Comparison of ENCODE assay signal across 15 cellular contexts in the genomic region with DNA sequence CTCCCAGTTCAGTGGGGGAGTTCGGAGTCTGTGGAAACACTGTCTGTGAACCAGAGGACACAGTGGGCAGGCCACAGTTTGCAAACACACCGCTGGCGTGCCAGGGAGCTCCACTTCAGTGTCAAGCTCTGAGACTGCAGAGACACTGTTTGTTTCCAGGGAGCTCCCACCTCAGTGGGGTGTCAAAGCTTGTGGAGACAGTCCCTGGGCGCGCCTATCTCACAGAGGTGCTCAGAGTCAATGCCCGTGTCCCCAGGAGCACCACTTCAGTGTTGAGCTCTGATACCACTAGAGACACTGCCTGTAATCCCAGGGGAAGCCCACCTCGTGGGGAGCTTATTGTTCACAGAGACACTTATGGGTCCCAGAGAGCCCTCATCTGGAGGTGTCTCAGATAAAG. TPM values are rescaled to one million over a fixed set of nuclear protein-coding genes. Genes with fewer than 3 reads are reported as not detected.
DNase-seq lines count a peak whose midpoint lies in the region; ATAC-seq, FAIRE-seq and TF ChIP-seq lines count a peak whose summit lies in the region.
"Had no signal": no experiment of that assay in that cellular context is flagged by ENCODE, and none has a peak within 500 bp of the region (broad histone marks: within the 10 kb centered on the region; RNA-seq: fewer than 3 reads in every experiment).

No MANE protein-coding gene starts in this region.

- H3K9me1 ChIP-seq in K562 (ENCODE audit: control insufficient read depth, insufficient read depth, low read length): no peaks in the 10 kb centered on the region

- peaks cover 79% of the 10 kb centered on the region for H3K36me3 Mint-ChIP-seq in activated CD8-positive, alpha-beta memory T cell treated with anti-CD3 and anti-CD28 coated beads, Interleukin-2, amount 10 ng/mL, durations not matched to agents 7 days and 5 days
- peaks cover 99% of the 10 kb centered on the region for H3K36me3 Mint-ChIP-seq in stimulated activated effector memory CD8-positive, alpha-beta T cell treated with anti-CD3 and anti-CD28 coated beads, Interleukin-12 subunit alpha, Interleukin-12 subunit beta, amount 100 ng/mL, for 72 hours

- no peak for TF ChIP-seq EP300 in K562 (IDR thresholded peaks at IDR 0.05; ENCODE audit: low read length)

- BruUV-seq in K562 (replicated peaks; lab: Mats Ljungman, UMichigan): no TSS peak

- no peaks in the 10 kb centered on the region for H3K9me3 Mint-ChIP-seq in activated CD8-positive, alpha-beta memory T cell treated with anti-CD3 and anti-CD28 coated beads, Interleukin-2, amount 10 ng/mL, durations not matched to agents 7 days and 5 days (ENCODE audit: low read depth)
- no peaks in the 10 kb centered on the region for H3K9me3 Mint-ChIP-seq in stimulated activated effector memory CD8-positive, alpha-beta T cell treated with anti-CD3 and anti-CD28 coated beads, Interleukin-12 subunit alpha, Interleukin-12 subunit beta, amount 100 ng/mL, for 72 hours

- FAIRE-seq in K562 (lab: Jason Lieb, UNC): peak; percentile 65
- FAIRE-seq: TTC549 had no signal

- peaks cover 26 to 59% of the 10 kb centered on the region in 2 experiments; a peak in 4 of 5 replicates for H3K4me1 ChIP-seq in K562 (replicated peaks in 1 of 2; ENCODE audit: control insufficient read depth in 2 of 2, insufficient read depth in 2 of 2, low read length in 2 of 2)

- intact Hi-C loops in K562 (cut with micrococcal nuclease): loop anchor here (5.0 to 10.0 kb wide), 2 partner anchors 100 to 288 kb away; no protein-coding TSS in a partner anchor

- no peaks in the 10 kb centered on the region for H3K79me2 ChIP-seq in K562 (ENCODE audit: control insufficient read depth, insufficient read depth, low read length)

- WGBS in K562 (ENCODE audit: insufficient coverage, low coverage, missing lambda C conversion rate): 47% methylated on average over 7 of the region's 7 CpGs

- peak overlapping the region in 1 of 2 experiments; percentile 30; a peak in 2 of 4 replicates for H3K9ac ChIP-seq in K562 (ENCODE audit: insufficient read depth in 1 of 2, low read depth in 2 of 2, low read length in 2 of 2)

- peak overlapping the region; percentile 86 for H3K27ac Mint-ChIP-seq in activated CD8-positive, alpha-beta memory T cell treated with anti-CD3 and anti-CD28 coated beads, Interleukin-2, amount 10 ng/mL, durations not matched to agents 7 days and 5 days
- H3K27ac Mint-ChIP-seq in stimulated activated effector memory CD8-positive, alpha-beta T cell treated with anti-CD3 and anti-CD28 coated beads, Interleukin-12 subunit alpha, Interleukin-12 subunit beta, amount 100 ng/mL, for 72 hours: peak overlapping the region; percentile 99

- no peak for TF ChIP-seq POLR2A in K562 (conservative IDR thresholded peaks at IDR 0.05)

- no peak for DNase-seq in activated CD8-positive, alpha-beta memory T cell treated with anti-CD3 and anti-CD28 coated beads, Interleukin-2, amount 10 ng/mL, durations not matched to agents 7 days and 5 days
- DNase-seq in activated CD8-positive, alpha-beta memory T cell treated with anti-CD3 and anti-CD28 coated beads, Interleukin-2, amount 50 U/mL, for 48 hours: no peak
- DNase-seq in NCI-H345 (lab: John Stamatoyannopoulos, UW): peak; percentile 96
- DNase-seq in K562 (ENCODE audit: extremely low read depth in 1 of 4, low spot score in 3 of 4): no peak
- DNase-seq in stimulated activated effector memory CD8-positive, alpha-beta T cell treated with anti-CD3 and anti-CD28 coated beads, Interleukin-12 subunit alpha, Interleukin-12 subunit beta, amount 100 ng/mL, for 72 hours (ENCODE audit: low spot score in 2 of 2): no peak
- DNase-seq: ACHN; midbrain; MM.1S; NCI-H2029; sigmoid colon; stimulated activated CD4-positive, alpha-beta T cell treated with anti-CD3 and anti-CD28 coated beads, Interleukin-2, amount 100 ng/mL, for 24 hours had no signal

- no peak for TF ChIP-seq RAD21 in K562 (CRISPR knock-in tag; conservative IDR thresholded peaks at IDR 0.05 in 1 of 2, IDR thresholded peaks at IDR 0.05 in 1 of 2)

- peak overlapping the region; percentile 85; the same call in 1 of the 2 replicates for H2AFZ ChIP-seq in K562 (ENCODE audit: low read depth, low read length)

- POLR2A ChIA-PET in K562 (lab: Yijun Ruan, JAX): interaction anchor here (0.6 to 6.7 kb wide), 16 partner anchors 10 to 178 kb away, joined by 3 to 141 read pairs (median 5); a partner anchor contains a TSS

- ATAC-seq in activated CD8-positive, alpha-beta memory T cell treated with anti-CD3 and anti-CD28 coated beads, Interleukin-2, amount 10 ng/mL, durations not matched to agents 7 days and 5 days: no peak
- ATAC-seq in K562 (no peak), GM21825 (IDR thresholded peaks at IDR 0.05; ENCODE audit: unreplicated experiment) (no peak), HG03280 (IDR thresholded peaks at IDR 0.05; ENCODE audit: unreplicated experiment) (no peak), GM21515 (IDR thresholded peaks at IDR 0.05; ENCODE audit: unreplicated experiment) (no peak)
- ATAC-seq in stimulated activated effector memory CD8-positive, alpha-beta T cell treated with anti-CD3 and anti-CD28 coated beads, Interleukin-12 subunit alpha, Interleukin-12 subunit beta, amount 100 ng/mL, for 72 hours: no peak

- no peaks in the 10 kb centered on the region for H3K27me3 ChIP-seq in K562 (ENCODE audit: control insufficient read depth in 2 of 2, insufficient read depth in 2 of 2, low read length in 2 of 2)
- H3K27me3 ChIP-seq: sigmoid colon had no signal

- H3K36me3 ChIP-seq in K562 (ENCODE audit: control insufficient read depth, insufficient read depth, low read length): 0 out of 3 replicates have a peak, but pooled peaks cover 2% of the 10 kb centered on the region

- no peaks in the 10 kb centered on the region for H3K27me3 Mint-ChIP-seq in activated CD8-positive, alpha-beta memory T cell treated with anti-CD3 and anti-CD28 coated beads, Interleukin-2, amount 10 ng/mL, durations not matched to agents 7 days and 5 days

- CTCF ChIA-PET in activated CD8-positive, alpha-beta memory T cell treated with anti-CD3 and anti-CD28 coated beads, Interleukin-2, amount 10 ng/mL, durations not matched to agents 7 days and 5 days (lab: Charles Lee): interaction anchor here (1.0 to 3.6 kb wide), 16 partner anchors 8 to 176 kb away, joined by 3 to 56 read pairs (median 6); a partner anchor contains a TSS
- CTCF ChIA-PET in K562 (lab: Yijun Ruan, JAX; ENCODE audit: low intra/inter-chr PET ratio): interaction anchor here (2.6 kb wide), 1 partner anchor 162 kb away, joined by 27 read pairs; no protein-coding TSS in a partner anchor

- in situ Hi-C loops in K562 (cut with MboI): no loop called here

- no peaks in the 10 kb centered on the region for H3K9me3 ChIP-seq in K562 (replicated peaks; ENCODE audit: control insufficient read depth, insufficient read depth, low read depth, low read length)
- H3K9me3 ChIP-seq: sigmoid colon had no signal

- H3K4me1 Mint-ChIP-seq in activated CD8-positive, alpha-beta memory T cell treated with anti-CD3 and anti-CD28 coated beads, Interleukin-2, amount 10 ng/mL, durations not matched to agents 7 days and 5 days: peaks cover 53% of the 10 kb centered on the region
- peaks cover 55% of the 10 kb centered on the region for H3K4me1 Mint-ChIP-seq in stimulated activated effector memory CD8-positive, alpha-beta T cell treated with anti-CD3 and anti-CD28 coated beads, Interleukin-12 subunit alpha, Interleukin-12 subunit beta, amount 100 ng/mL, for 72 hours

- no peak overlapping the region; the same call in 2 of the 3 replicates for H3K27ac ChIP-seq in K562 (ENCODE audit: extremely low read depth, low read depth, low read length)
- H3K27ac ChIP-seq: sigmoid colon had no signal

- no peaks in the 10 kb centered on the region for H4K20me1 ChIP-seq in K562 (replicated peaks; ENCODE audit: control insufficient read depth, insufficient read depth, low read length)

- H3K4me2 ChIP-seq in K562 (ENCODE audit: insufficient read depth, low read length): no peak overlapping the region

- H3K4me3 ChIP-seq in K562: no peak overlapping the region
- H3K4me3 ChIP-seq: sigmoid colon had no signal

- H3K4me3 Mint-ChIP-seq in activated CD8-positive, alpha-beta memory T cell treated with anti-CD3 and anti-CD28 coated beads, Interleukin-2, amount 10 ng/mL, durations not matched to agents 7 days and 5 days: peak overlapping the region; percentile 30
- H3K4me3 Mint-ChIP-seq in stimulated activated effector memory CD8-positive, alpha-beta T cell treated with anti-CD3 and anti-CD28 coated beads, Interleukin-12 subunit alpha, Interleukin-12 subunit beta, amount 100 ng/mL, for 72 hours: peak overlapping the region; percentile 99

- no peak for TF ChIP-seq CTCF in K562 (IDR thresholded peaks at IDR 0.05 in 2 of 3, conservative IDR thresholded peaks at IDR 0.05 in 1 of 3; ENCODE audit: insufficient read depth in 2 of 3, low read depth in 1 of 3, low read length in 3 of 3)

RNA-seq across cellular contexts. Expression of a gene that starts 4.3 kb away (rescaled TPM):
- total RNA-seq in activated CD8-positive, alpha-beta memory T cell treated with anti-CD3 and anti-CD28 coated beads, Interleukin-2, amount 10 ng/mL, durations not matched to agents 7 days and 5 days: 100 to 1,000 TPM; 502 to 567 TPM
- 0.44 and 2.2 TPM in 2 replicates for total RNA-seq in K562 (2011; cell fraction: chromatin; rRNA removed; ENCODE audit: low replicate concordance)
- total RNA-seq in K562 (2011; cell fraction: nucleolus; rRNA removed): 1.2 and 1.3 TPM in 2 replicates
- total RNA-seq in K562 (2011; cell fraction: nucleoplasm; rRNA removed): 0.88 and 1.1 TPM in 2 replicates
- 0.16 and 0.23 TPM in 2 replicates for total RNA-seq in K562 (2014; rRNA removed)
- 0.06 and 0.11 TPM in 2 replicates for total RNA-seq in K562 (2014; rRNA removed; fragmentation: Illumina TruSeq; extraction: Trizol)
- total RNA-seq in K562 (2015; rRNA removed; fragmentation: Illumina TruSeq; extraction: Trizol): 0.23 and 0.25 TPM in 2 replicates
- total RNA-seq in K562 (2021): 0.62 and 0.72 TPM in 2 replicates
- polyA plus RNA-seq in K562 (2011; rRNA removed): 0.08 and 0.10 TPM in 2 replicates
- polyA plus RNA-seq in K562 (2011; cell fraction: cytosol; rRNA removed): 0.03 and 0.33 TPM in 2 replicates
- 0.39 and 1.3 TPM in 2 replicates for polyA plus RNA-seq in K562 (2011; cell fraction: nucleus; rRNA removed)
- 0.30 and 0.71 TPM in 2 replicates for polyA plus RNA-seq in K562 (2012)
- 0.04 and 0.26 TPM in 2 replicates for polyA plus RNA-seq in K562 (2014; fragmentation: Illumina TruSeq; extraction: Trizol)
- under 1 TPM in 1 of 2 experiments, not detected in 1; 0.03 TPM for polyA plus RNA-seq in K562 (2014; fragmentation: Nextera tagmentation; extraction: Ambion mirVana)
- polyA plus RNA-seq in K562 (2014; rRNA removed): 0.16 and 0.26 TPM in 2 replicates
- 0.27 and 0.28 TPM in 2 replicates for polyA minus RNA-seq in K562 (2011; rRNA and poly(A)+ RNA removed)
- polyA minus RNA-seq in K562 (2011; cell fraction: cytosol; rRNA and poly(A)+ RNA removed): 0.73 and 0.86 TPM in 2 replicates
- polyA minus RNA-seq in K562 (2011; cell fraction: nucleus; rRNA and poly(A)+ RNA removed): 1.3 and 1.5 TPM in 2 replicates

RNA-seq across cellular contexts. Expression of a gene that starts 25.5 kb away (rescaled TPM):
- 100 to 1,000 TPM in 1 of 2 experiments, 10 to 100 TPM in 1; 87.5 to 113 TPM for total RNA-seq in activated CD8-positive, alpha-beta memory T cell treated with anti-CD3 and anti-CD28 coated beads, Interleukin-2, amount 10 ng/mL, durations not matched to agents 7 days and 5 days
- 44.0 and 75.1 TPM in 2 replicates for total RNA-seq in K562 (2011; cell fraction: chromatin; rRNA removed; ENCODE audit: low replicate concordance)
- total RNA-seq in K562 (2011; cell fraction: nucleolus; rRNA removed): 40.9 and 43.2 TPM in 2 replicates
- total RNA-seq in K562 (2011; cell fraction: nucleoplasm; rRNA removed): 50.7 and 64.6 TPM in 2 replicates
- total RNA-seq in K562 (2014; rRNA removed): 38.6 and 46.5 TPM in 2 replicates
- 9.5 and 12.4 TPM in 2 replicates for total RNA-seq in K562 (2014; rRNA removed; fragmentation: Illumina TruSeq; extraction: Trizol)
- 15.8 and 17.9 TPM in 2 replicates for total RNA-seq in K562 (2015; rRNA removed; fragmentation: Illumina TruSeq; extraction: Trizol)
- 33.9 and 35.2 TPM in 2 replicates for total RNA-seq in K562 (2021)
- 28.8 and 35.2 TPM in 2 replicates for polyA plus RNA-seq in K562 (2011; rRNA removed)
- polyA plus RNA-seq in K562 (2011; cell fraction: cytosol; rRNA removed): 33.7 and 78.6 TPM in 2 replicates
- polyA plus RNA-seq in K562 (2011; cell fraction: nucleus; rRNA removed): 40.1 and 81.8 TPM in 2 replicates
- 28.0 and 45.2 TPM in 2 replicates for polyA plus RNA-seq in K562 (2012)
- polyA plus RNA-seq in K562 (2014; fragmentation: Illumina TruSeq; extraction: Trizol): 25.9 and 30.9 TPM in 2 replicates
- 1 to 10 TPM in 1 of 2 experiments, under 1 TPM in 1; 0.41 to 2.0 TPM for polyA plus RNA-seq in K562 (2014; fragmentation: Nextera tagmentation; extraction: Ambion mirVana)
- 29.3 and 36.1 TPM in 2 replicates for polyA plus RNA-seq in K562 (2014; rRNA removed)
- polyA minus RNA-seq in K562 (2011; rRNA and poly(A)+ RNA removed): 15.6 and 28.1 TPM in 2 replicates
- polyA minus RNA-seq in K562 (2011; cell fraction: cytosol; rRNA and poly(A)+ RNA removed): 27.2 and 30.5 TPM in 2 replicates
- polyA minus RNA-seq in K562 (2011; cell fraction: nucleus; rRNA and poly(A)+ RNA removed): 15.8 and 18.1 TPM in 2 replicates

Comparison
In these comparisons a context has a peak if more than half of its experiments do, and no peak if none do; other contexts are left out.
1. RNA of a gene that starts 4.3 kb away (total RNA-seq): 502 to 567 TPM in activated CD8-positive, alpha-beta memory T cell treated with anti-CD3 and anti-CD28 coated beads, Interleukin-2, amount 10 ng/mL, durations not matched to agents 7 days and 5 days; 0.06 to 2.2 TPM in K562; every median in the first group is over 100 times any median in the second.